ENCODE assay signal across 1 cellular context in the genomic region with DNA sequence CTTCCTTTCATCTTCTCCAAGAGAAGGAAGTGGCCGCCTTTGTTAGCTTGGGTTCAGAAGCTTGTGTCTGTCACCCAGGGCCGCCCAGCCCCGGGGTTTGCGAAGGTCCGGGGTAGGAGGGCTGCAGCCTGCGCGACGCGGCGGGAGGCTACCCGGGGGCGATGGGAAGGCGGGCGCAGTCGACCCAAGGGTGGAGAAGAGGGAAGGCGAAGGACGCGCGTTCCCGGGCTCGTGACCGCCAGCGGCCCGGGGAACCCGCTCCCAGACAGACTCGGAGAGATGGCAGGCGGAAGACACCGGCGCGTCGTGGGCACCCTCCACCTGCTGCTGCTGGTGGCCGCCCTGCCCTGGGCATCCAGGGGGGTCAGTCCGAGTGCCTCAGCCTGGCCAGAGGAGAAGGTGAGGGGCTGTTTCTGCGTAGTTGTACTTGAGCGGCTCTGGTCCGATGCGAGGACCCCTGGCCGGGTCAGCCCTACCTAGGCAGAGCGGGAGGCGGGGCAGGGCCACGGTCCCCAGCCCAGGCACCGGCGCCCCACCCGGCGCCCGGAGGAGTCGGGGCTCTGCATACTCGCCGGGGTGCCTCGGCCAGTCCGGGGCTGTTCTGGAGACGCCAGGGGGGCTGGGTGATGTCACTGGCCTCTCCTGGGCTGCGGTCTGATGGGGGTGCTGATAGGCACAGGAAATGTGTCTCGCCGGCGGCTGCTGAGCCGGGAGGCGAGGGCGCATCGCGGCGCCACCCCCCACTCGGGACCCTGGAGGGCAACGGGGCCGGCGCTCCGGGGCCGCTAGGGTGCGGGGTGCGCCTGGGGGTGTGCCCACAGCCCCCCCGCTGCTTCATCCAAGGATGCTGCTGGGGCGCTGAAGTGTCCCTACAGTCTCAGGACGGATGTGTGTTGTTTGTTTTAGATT.
TF ChIP-seq lines count a peak whose summit lies in the region.

QPCT (plus strand) TSS at position 178 of the 909 bp plus-strand sequence; CDS start at position 280, 102 bp downstream.

TF ChIP-seq in K562, 482 proteins besides CTCF, POLR2A, EP300 and RAD21 (continued from another document):
- TF ChIP-seq, protein P1, sequence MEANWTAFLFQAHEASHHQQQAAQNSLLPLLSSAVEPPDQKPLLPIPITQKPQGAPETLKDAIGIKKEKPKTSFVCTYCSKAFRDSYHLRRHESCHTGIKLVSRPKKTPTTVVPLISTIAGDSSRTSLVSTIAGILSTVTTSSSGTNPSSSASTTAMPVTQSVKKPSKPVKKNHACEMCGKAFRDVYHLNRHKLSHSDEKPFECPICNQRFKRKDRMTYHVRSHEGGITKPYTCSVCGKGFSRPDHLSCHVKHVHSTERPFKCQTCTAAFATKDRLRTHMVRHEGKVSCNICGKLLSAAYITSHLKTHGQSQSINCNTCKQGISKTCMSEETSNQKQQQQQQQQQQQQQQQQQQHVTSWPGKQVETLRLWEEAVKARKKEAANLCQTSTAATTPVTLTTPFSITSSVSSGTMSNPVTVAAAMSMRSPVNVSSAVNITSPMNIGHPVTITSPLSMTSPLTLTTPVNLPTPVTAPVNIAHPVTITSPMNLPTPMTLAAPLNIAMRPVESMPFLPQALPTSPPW (CRISPR knock-in tag; IDR thresholded peaks at IDR 0.05): peak; percentile 59
- TF ChIP-seq CTBP1 (IDR thresholded peaks at IDR 0.05; ENCODE audit: borderline replicate concordance): no peak
- no peak for TF ChIP-seq TAF7 (tag; IDR thresholded peaks at IDR 0.05)
- TF ChIP-seq MAZ (CRISPR knock-in tag; conservative IDR thresholded peaks at IDR 0.05 in 1 of 2, IDR thresholded peaks at IDR 0.05 in 1 of 2): 0 out of 4 replicates have a peak, but pooled peaks of 1 of the 2 experiments have one; percentile 15
- no peak for TF ChIP-seq ZFP30 (CRISPR knock-in tag; IDR thresholded peaks at IDR 0.05; ENCODE audit: borderline replicate concordance)
- 0 out of 2 replicates have a peak, but pooled peaks have one; percentile 5 for TF ChIP-seq CREM (IDR thresholded peaks at IDR 0.05; ENCODE audit: low read depth)
- TF ChIP-seq BRCA1 (IDR thresholded peaks at IDR 0.05): no peak
- TF ChIP-seq BRCA1 (CRISPR knock-in tag; IDR thresholded peaks at IDR 0.05): no peak
- TF ChIP-seq JUND (IDR thresholded peaks at IDR 0.05; ENCODE audit: borderline replicate concordance, low read depth, low read length): 0 out of 2 replicates have a peak, but pooled peaks have one; percentile 19
- no peak; the same call in 2 of the 3 replicates for TF ChIP-seq JUND (tag; IDR thresholded peaks at IDR 0.05; ENCODE audit: borderline replicate concordance, low read depth, low read length)
